Comparison of ENCODE assay signal across 1 cellular context in the genomic region with DNA sequence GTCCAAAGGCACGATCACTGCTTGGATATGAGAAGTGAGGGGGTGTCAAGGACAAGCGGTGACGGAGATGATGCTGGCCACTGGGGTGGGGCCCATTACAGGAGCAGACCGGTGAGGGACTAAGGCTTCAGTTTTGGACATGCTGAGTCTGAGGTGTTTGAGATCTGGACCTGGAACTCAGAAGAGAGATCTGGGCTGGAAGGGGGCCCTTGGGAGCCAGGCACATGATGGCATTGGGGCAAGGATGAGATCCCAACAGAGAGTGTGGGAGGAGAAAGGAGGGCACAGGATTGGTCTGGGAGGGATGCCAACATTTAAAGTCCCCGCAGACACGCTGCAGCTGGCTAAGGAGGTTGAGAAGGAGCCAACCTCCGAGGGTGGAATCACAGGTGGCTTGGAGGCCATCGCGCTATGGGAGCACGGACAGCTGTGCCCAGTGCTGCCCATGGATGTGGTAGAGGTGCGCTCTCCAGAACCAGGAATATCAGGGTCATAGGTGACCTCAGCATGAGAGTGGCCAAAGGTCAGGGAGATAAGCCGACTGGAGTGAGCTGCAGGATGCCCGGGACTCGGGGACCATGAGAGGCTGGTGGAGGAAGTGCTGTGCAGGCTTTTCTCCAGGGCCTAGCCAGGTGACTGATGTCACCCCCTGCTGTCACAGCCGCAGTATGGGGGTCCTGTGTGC.
TF ChIP-seq lines count a peak whose summit lies in the region.

No MANE protein-coding gene starts in this region.

TF ChIP-seq in HepG2, 621 proteins besides CTCF, POLR2A, EP300 and RAD21 (continued from another document and continues in another):
- TF ChIP-seq PAXIP1 (CRISPR knock-in tag; conservative IDR thresholded peaks at IDR 0.05) (no peak), RXRA (CRISPR knock-in tag; IDR thresholded peaks at IDR 0.05) (peak; percentile 59; the same call in 1 of the 2 replicates), PHF5A (CRISPR knock-in tag; IDR thresholded peaks at IDR 0.05; ENCODE audit: low read depth, unreplicated experiment) (no peak), NONO (IDR thresholded peaks at IDR 0.05) (no peak), NONO (CRISPR knock-in tag; conservative IDR thresholded peaks at IDR 0.05) (no peak), PPARG (CRISPR knock-in tag; conservative IDR thresholded peaks at IDR 0.05) (peak; percentile 74; the same call in 1 of the 2 replicates), REL (CRISPR knock-in tag; conservative IDR thresholded peaks at IDR 0.05) (no peak), HNRNPL (IDR thresholded peaks at IDR 0.05; ENCODE audit: low read depth, low read length) (peak; percentile 70; the same call in 1 of the 2 replicates), ZMYM4 (CRISPR knock-in tag; IDR thresholded peaks at IDR 0.05) (no peak), U2AF2 (IDR thresholded peaks at IDR 0.05; ENCODE audit: low read depth, low read length) (no peak), CENPT (CRISPR knock-in tag; IDR thresholded peaks at IDR 0.05; ENCODE audit: low read depth) (no peak), YEATS4 (CRISPR knock-in tag; IDR thresholded peaks at IDR 0.05; ENCODE audit: borderline replicate concordance) (no peak), ARNT (IDR thresholded peaks at IDR 0.05) (no peak), ATAD3A (CRISPR knock-in tag; IDR thresholded peaks at IDR 0.05) (no peak), SRSF4 (IDR thresholded peaks at IDR 0.05; ENCODE audit: low read depth, low read length, poor library complexity, severe bottlenecking) (no peak), ZNF230 (CRISPR knock-in tag; IDR thresholded peaks at IDR 0.05) (no peak), KLF15 (CRISPR knock-in tag; IDR thresholded peaks at IDR 0.05; ENCODE audit: borderline replicate concordance) (no peak), ZNF800 (CRISPR knock-in tag; IDR thresholded peaks at IDR 0.05) (no peak), TCF7 (IDR thresholded peaks at IDR 0.05; ENCODE audit: low read depth) (no peak), ZNF362 (CRISPR knock-in tag; IDR thresholded peaks at IDR 0.05; ENCODE audit: borderline replicate concordance) (no peak), HNF4G (IDR thresholded peaks at IDR 0.05; ENCODE audit: borderline replicate concordance, low read depth, low read length) (0 out of 2 replicates have a peak, but pooled peaks have one; percentile 30), HNF4G (CRISPR knock-in tag; IDR thresholded peaks at IDR 0.05; ENCODE audit: borderline replicate concordance, low read depth) (no peak), MZF1 (CRISPR knock-in tag; IDR thresholded peaks at IDR 0.05; ENCODE audit: borderline replicate concordance) (no peak), ADNP (CRISPR knock-in tag; IDR thresholded peaks at IDR 0.05) (no peak), ZNF768 (CRISPR knock-in tag; IDR thresholded peaks at IDR 0.05) (no peak), GABPA (IDR thresholded peaks at IDR 0.05; ENCODE audit: low read depth, low read length) (0 out of 2 replicates have a peak, but pooled peaks have one; percentile 5), GABPA (CRISPR knock-in tag; IDR thresholded peaks at IDR 0.05; ENCODE audit: low read depth) (no peak), ZNF737 (CRISPR knock-in tag; IDR thresholded peaks at IDR 0.05; ENCODE audit: borderline replicate concordance) (no peak), HNF4A (CRISPR knock-in tag; IDR thresholded peaks at IDR 0.05) (peak; percentile 53), ZNF160 (CRISPR knock-in tag; IDR thresholded peaks at IDR 0.05) (no peak), PRMT3 (CRISPR knock-in tag; IDR thresholded peaks at IDR 0.05; ENCODE audit: borderline replicate concordance, low read depth) (no peak), BORCS8-MEF2B (CRISPR knock-in tag; IDR thresholded peaks at IDR 0.05) (no peak), MYNN (CRISPR knock-in tag; IDR thresholded peaks at IDR 0.05; ENCODE audit: low read depth) (no peak), ELF3 (CRISPR knock-in tag; IDR thresholded peaks at IDR 0.05) (no peak), GATA4 (IDR thresholded peaks at IDR 0.05; ENCODE audit: borderline replicate concordance, low read depth) (no peak), ZNF263 (CRISPR knock-in tag; IDR thresholded peaks at IDR 0.05) (peak; percentile 47; the same call in 1 of the 2 replicates), MAX (IDR thresholded peaks at IDR 0.05) (no peak), ZKSCAN8 (CRISPR knock-in tag; IDR thresholded peaks at IDR 0.05; ENCODE audit: borderline replicate concordance) (no peak), TBX2 (CRISPR knock-in tag; IDR thresholded peaks at IDR 0.05; ENCODE audit: borderline replicate concordance) (no peak), MIER3 (CRISPR knock-in tag; IDR thresholded peaks at IDR 0.05; ENCODE audit: borderline replicate concordance) (no peak), POLR2AphosphoS5 (IDR thresholded peaks at IDR 0.05; ENCODE audit: low read depth, low read length) (no peak), U2AF1 (optimal IDR thresholded peaks at IDR 0.05; ENCODE audit: low read depth, low read length) (no peak), PAF1 (CRISPR knock-in tag; IDR thresholded peaks at IDR 0.05) (no peak), NR2C2 (CRISPR knock-in tag; IDR thresholded peaks at IDR 0.05; ENCODE audit: borderline replicate concordance) (peak; percentile 68), KDM6A (CRISPR knock-in tag; IDR thresholded peaks at IDR 0.05; ENCODE audit: low read depth) (no peak), GPN1 (CRISPR knock-in tag; IDR thresholded peaks at IDR 0.05; ENCODE audit: borderline replicate concordance) (no peak), KLF13 (CRISPR knock-in tag; IDR thresholded peaks at IDR 0.05) (no peak), ZC3H13 (CRISPR knock-in tag; IDR thresholded peaks at IDR 0.05) (no peak), ZSCAN25 (CRISPR knock-in tag; IDR thresholded peaks at IDR 0.05) (no peak), SAFB2 (CRISPR knock-in tag; IDR thresholded peaks at IDR 0.05; ENCODE audit: borderline replicate concordance, low read depth) (no peak), JUND (CRISPR knock-in tag; IDR thresholded peaks at IDR 0.05) (no peak), ZNF598 (CRISPR knock-in tag; IDR thresholded peaks at IDR 0.05; ENCODE audit: borderline replicate concordance) (no peak), ZFP37 (CRISPR knock-in tag; IDR thresholded peaks at IDR 0.05; ENCODE audit: borderline replicate concordance) (no peak), ZNF367 (CRISPR knock-in tag; IDR thresholded peaks at IDR 0.05; ENCODE audit: borderline replicate concordance) (no peak), ZNF670 (CRISPR knock-in tag; IDR thresholded peaks at IDR 0.05; ENCODE audit: borderline replicate concordance) (no peak)
- TF ChIP-seq, protein P1, sequence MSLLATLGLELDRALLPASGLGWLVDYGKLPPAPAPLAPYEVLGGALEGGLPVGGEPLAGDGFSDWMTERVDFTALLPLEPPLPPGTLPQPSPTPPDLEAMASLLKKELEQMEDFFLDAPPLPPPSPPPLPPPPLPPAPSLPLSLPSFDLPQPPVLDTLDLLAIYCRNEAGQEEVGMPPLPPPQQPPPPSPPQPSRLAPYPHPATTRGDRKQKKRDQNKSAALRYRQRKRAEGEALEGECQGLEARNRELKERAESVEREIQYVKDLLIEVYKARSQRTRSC (CRISPR knock-in tag; IDR thresholded peaks at IDR 0.05; ENCODE audit: low read depth): no peak
- TF ChIP-seq, protein P2, sequence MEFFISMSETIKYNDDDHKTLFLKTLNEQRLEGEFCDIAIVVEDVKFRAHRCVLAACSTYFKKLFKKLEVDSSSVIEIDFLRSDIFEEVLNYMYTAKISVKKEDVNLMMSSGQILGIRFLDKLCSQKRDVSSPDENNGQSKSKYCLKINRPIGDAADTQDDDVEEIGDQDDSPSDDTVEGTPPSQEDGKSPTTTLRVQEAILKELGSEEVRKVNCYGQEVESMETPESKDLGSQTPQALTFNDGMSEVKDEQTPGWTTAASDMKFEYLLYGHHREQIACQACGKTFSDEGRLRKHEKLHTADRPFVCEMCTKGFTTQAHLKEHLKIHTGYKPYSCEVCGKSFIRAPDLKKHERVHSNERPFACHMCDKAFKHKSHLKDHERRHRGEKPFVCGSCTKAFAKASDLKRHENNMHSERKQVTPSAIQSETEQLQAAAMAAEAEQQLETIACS (CRISPR knock-in tag; IDR thresholded peaks at IDR 0.05): no peak
- TF ChIP-seq, protein P3, sequence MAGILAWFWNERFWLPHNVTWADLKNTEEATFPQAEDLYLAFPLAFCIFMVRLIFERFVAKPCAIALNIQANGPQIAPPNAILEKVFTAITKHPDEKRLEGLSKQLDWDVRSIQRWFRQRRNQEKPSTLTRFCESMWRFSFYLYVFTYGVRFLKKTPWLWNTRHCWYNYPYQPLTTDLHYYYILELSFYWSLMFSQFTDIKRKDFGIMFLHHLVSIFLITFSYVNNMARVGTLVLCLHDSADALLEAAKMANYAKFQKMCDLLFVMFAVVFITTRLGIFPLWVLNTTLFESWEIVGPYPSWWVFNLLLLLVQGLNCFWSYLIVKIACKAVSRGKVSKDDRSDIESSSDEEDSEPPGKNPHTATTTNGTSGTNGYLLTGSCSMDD (CRISPR knock-in tag; IDR thresholded peaks at IDR 0.05): no peak
- TF ChIP-seq, protein P4, sequence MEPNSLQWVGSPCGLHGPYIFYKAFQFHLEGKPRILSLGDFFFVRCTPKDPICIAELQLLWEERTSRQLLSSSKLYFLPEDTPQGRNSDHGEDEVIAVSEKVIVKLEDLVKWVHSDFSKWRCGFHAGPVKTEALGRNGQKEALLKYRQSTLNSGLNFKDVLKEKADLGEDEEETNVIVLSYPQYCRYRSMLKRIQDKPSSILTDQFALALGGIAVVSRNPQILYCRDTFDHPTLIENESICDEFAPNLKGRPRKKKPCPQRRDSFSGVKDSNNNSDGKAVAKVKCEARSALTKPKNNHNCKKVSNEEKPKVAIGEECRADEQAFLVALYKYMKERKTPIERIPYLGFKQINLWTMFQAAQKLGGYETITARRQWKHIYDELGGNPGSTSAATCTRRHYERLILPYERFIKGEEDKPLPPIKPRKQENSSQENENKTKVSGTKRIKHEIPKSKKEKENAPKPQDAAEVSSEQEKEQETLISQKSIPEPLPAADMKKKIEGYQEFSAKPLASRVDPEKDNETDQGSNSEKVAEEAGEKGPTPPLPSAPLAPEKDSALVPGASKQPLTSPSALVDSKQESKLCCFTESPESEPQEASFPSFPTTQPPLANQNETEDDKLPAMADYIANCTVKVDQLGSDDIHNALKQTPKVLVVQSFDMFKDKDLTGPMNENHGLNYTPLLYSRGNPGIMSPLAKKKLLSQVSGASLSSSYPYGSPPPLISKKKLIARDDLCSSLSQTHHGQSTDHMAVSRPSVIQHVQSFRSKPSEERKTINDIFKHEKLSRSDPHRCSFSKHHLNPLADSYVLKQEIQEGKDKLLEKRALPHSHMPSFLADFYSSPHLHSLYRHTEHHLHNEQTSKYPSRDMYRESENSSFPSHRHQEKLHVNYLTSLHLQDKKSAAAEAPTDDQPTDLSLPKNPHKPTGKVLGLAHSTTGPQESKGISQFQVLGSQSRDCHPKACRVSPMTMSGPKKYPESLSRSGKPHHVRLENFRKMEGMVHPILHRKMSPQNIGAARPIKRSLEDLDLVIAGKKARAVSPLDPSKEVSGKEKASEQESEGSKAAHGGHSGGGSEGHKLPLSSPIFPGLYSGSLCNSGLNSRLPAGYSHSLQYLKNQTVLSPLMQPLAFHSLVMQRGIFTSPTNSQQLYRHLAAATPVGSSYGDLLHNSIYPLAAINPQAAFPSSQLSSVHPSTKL (CRISPR knock-in tag; IDR thresholded peaks at IDR 0.05): peak; percentile 25
